In the genomic region with DNA sequence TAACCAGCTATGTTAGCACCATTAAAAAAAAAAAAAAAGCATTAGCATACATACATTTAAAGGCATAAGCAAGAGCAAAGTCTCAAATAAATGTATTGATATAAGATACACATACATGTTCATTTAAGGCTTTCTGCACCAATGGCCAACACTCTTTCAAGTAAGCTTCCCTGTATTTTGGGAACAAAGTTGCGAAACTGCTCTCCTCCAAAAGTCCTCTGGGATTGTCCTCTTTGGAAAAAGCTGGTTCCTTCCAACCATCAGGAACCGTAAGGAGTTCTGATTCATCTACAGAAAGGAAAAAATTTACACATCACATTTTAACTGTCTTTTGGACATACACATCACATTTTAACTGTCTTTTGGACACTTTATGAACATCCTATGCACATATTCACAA, we compare ENCODE assay signal across 1 cellular context.
TF ChIP-seq lines count a peak whose summit lies in the region.

No MANE protein-coding gene starts in this region.

TF ChIP-seq in HCT116, 20 proteins besides CTCF, POLR2A, EP300 and RAD21:
- no peak for TF ChIP-seq EGR1 (IDR thresholded peaks at IDR 0.05; ENCODE audit: low read depth)
- TF ChIP-seq ATF3 (IDR thresholded peaks at IDR 0.05), result no peak
- TF ChIP-seq EZH2 (IDR thresholded peaks at IDR 0.05), result no peak
- no peak for TF ChIP-seq REST (IDR thresholded peaks at IDR 0.05; ENCODE audit: low read depth)
- TF ChIP-seq ELF1 (IDR thresholded peaks at IDR 0.05; ENCODE audit: borderline replicate concordance, low read depth), result no peak
